ENCODE assay signal across 14 cellular contexts in genomic region chrX:107571296-107571998, GRCh38. TPM values are rescaled to one million over a fixed set of nuclear protein-coding genes. Genes with fewer than 3 reads are reported as not detected.
DNase-seq lines count a peak whose midpoint lies in the region; ATAC-seq and TF ChIP-seq lines count a peak whose summit lies in the region.
"Had no signal": no experiment of that assay in that cellular context is flagged by ENCODE, and none has a peak within 500 bp of the region (broad histone marks: within the 10 kb centered on the region; RNA-seq: fewer than 3 reads in every experiment).

No MANE protein-coding gene starts in this region.

- no peak overlapping the region for H2BK5ac ChIP-seq in trophoblast cell (ENCODE audit: low read depth, low read length, poor library complexity)

- H3K18ac ChIP-seq in trophoblast cell (ENCODE audit: low read length): no peak overlapping the region

- no peaks in the 10 kb centered on the region for H4K20me1 ChIP-seq in PC-3 (ENCODE audit: low read length)

- TF ChIP-seq CTCF in PC-3 (conservative IDR thresholded peaks at IDR 0.05; ENCODE audit: low read depth, low read length): no peak
- TF ChIP-seq CTCF in Caco-2 (IDR thresholded peaks at IDR 0.05; ENCODE audit: insufficient read depth in 1 of 2, low read depth in 1 of 2, low read length in 1 of 2, severe bottlenecking in 1 of 2, unreplicated experiment in 1 of 2): no peak

- no peaks in the 10 kb centered on the region for H3K4me1 Mint-ChIP-seq in Caco-2 (ENCODE audit: low read depth, unreplicated experiment)

- no CpG with 5 or more reads among the region's 9 CpGs for WGBS in trophoblast cell (ENCODE audit: extremely low coverage, insufficient coverage, insufficient read length)

- H3K14ac ChIP-seq in trophoblast cell (ENCODE audit: low read length): peak overlapping the region; percentile 56

- no peak overlapping the region for H3K27ac Mint-ChIP-seq in Caco-2 (ENCODE audit: unreplicated experiment)

- H3K27ac ChIP-seq in PC-3 (ENCODE audit: low read length) (peak overlapping the region; percentile 95), trophoblast cell (ENCODE audit: low read depth, low read length) (peak overlapping the region; percentile 79)
- H3K27ac ChIP-seq: esophagus muscularis mucosa, vagina had no signal

- no peaks in the 10 kb centered on the region for H3F3A ChIP-seq in PC-3 (ENCODE audit: low read length, unreplicated experiment)

- no peak overlapping the region for H4K12ac ChIP-seq in trophoblast cell (ENCODE audit: low read depth, low read length)

- DNase-seq in G401 (ENCODE audit: low spot score) (peak; percentile 54), PC-3 (peak; percentile 88), epidermal melanocyte (ENCODE audit: insufficient read length, low spot score) (peak; percentile 44), trophoblast cell (peak; percentile 73 to 76), Caco-2 (no peak), NCI-H748 (lab: John Stamatoyannopoulos, UW; ENCODE audit: unreplicated experiment) (no peak), NCI-H345 treated with DMSO at 0.1 percent for 48 hours (lab: John Stamatoyannopoulos, UW; ENCODE audit: unreplicated experiment) (no peak)
- DNase-seq: activated naive CD4-positive, alpha-beta T cell; NCI-H345; stimulated activated CD4-positive, alpha-beta T cell treated with anti-CD3 and anti-CD28 coated beads, Interleukin-4, amount 100 ng/mL, for 4 hours; T1000 had no signal

- H3K27me3 ChIP-seq in PC-3 (ENCODE audit: low read length) (no peaks in the 10 kb centered on the region), trophoblast cell (ENCODE audit: insufficient read depth, low read length) (no peaks in the 10 kb centered on the region), Caco-2 (replicated peaks; ENCODE audit: control insufficient read depth, insufficient read depth, low read length) (no peaks in the 10 kb centered on the region)
- H3K27me3 ChIP-seq: vagina had no signal

- H3K9me3 ChIP-seq in PC-3 (ENCODE audit: low read length): 0 out of 2 replicates have a peak, but pooled peaks cover 3% of the 10 kb centered on the region
- no peaks in the 10 kb centered on the region for H3K9me3 ChIP-seq in trophoblast cell (ENCODE audit: insufficient read depth, low read depth, low read length)
- no peaks in the 10 kb centered on the region for H3K9me3 ChIP-seq in Caco-2
- H3K9me3 ChIP-seq: esophagus muscularis mucosa, vagina had no signal

- H3K4me3 ChIP-seq in PC-3 (ENCODE audit: low read length): peak overlapping the region; percentile 28; the same call in 1 of the 2 replicates
- no peak overlapping the region for H3K4me3 ChIP-seq in trophoblast cell (ENCODE audit: low read depth, low read length)
- no peak overlapping the region for H3K4me3 ChIP-seq in Caco-2 (ENCODE audit: low read depth, low read length)
- H3K4me3 ChIP-seq: esophagus muscularis mucosa, vagina had no signal

- peaks cover 4% of the 10 kb centered on the region for H3K79me1 ChIP-seq in trophoblast cell (ENCODE audit: low read length)

- in situ Hi-C loops in G401 (cut with HindIII; ENCODE audit: low sequenced_read_pairs): no loop called here

- no peak overlapping the region for H4K91ac ChIP-seq in trophoblast cell (ENCODE audit: low read depth, low read length)

- H3K36me3 ChIP-seq in PC-3 (ENCODE audit: low read depth, low read length): no peaks in the 10 kb centered on the region
- no peaks in the 10 kb centered on the region for H3K36me3 ChIP-seq in trophoblast cell (ENCODE audit: control insufficient read depth in 1 of 2, insufficient read depth in 2 of 2, low read length in 2 of 2)
- H3K36me3 ChIP-seq in Caco-2 (ENCODE audit: control insufficient read depth, insufficient read depth, low read length): no peaks in the 10 kb centered on the region
- H3K36me3 ChIP-seq: esophagus muscularis mucosa, vagina had no signal

- H3K9ac ChIP-seq in PC-3 (ENCODE audit: low read length): peak overlapping the region; percentile 59; the same call in 1 of the 2 replicates
- H3K9ac ChIP-seq in trophoblast cell (ENCODE audit: low read length): no peak overlapping the region

- peaks cover 5% of the 10 kb centered on the region for H3K36me3 Mint-ChIP-seq in Caco-2 (ENCODE audit: insufficient read depth, unreplicated experiment)

- no peaks in the 10 kb centered on the region for H3K9me3 Mint-ChIP-seq in Caco-2 (ENCODE audit: unreplicated experiment)

- H3K79me2 ChIP-seq in PC-3 (ENCODE audit: low read length) (no peaks in the 10 kb centered on the region), trophoblast cell (ENCODE audit: control insufficient read depth, insufficient read depth, low read length, poor library complexity) (no peaks in the 10 kb centered on the region)

- H3K4me2 ChIP-seq in PC-3 (ENCODE audit: low read length) (peak overlapping the region; percentile 61), trophoblast cell (ENCODE audit: low read length) (no peak overlapping the region)

- POLR2A ChIA-PET in PC-3 (lab: Charles Lee; ENCODE audit: unreplicated experiment) (interaction anchor here (0.6 to 1.3 kb wide), 3 partner anchors 57 to 460 kb away, joined by 3 to 11 read pairs (median 4); partner anchors contain the start of gene PRPS1), Caco-2 (lab: Charles Lee) (no interaction called here)

- no peak overlapping the region for H3K23ac ChIP-seq in trophoblast cell (ENCODE audit: low read length)

- intact Hi-C loops in PC-3 (cut with micrococcal nuclease) (loop anchor here (1.0 kb wide), 1 partner anchor 57 kb away; the partner anchor contains the start of gene PRPS1), Caco-2 (cut with micrococcal nuclease; ENCODE audit: unreplicated experiment) (no loop called here)

- no peaks in the 10 kb centered on the region for H3K9me2 ChIP-seq in PC-3 (replicated peaks; ENCODE audit: low read length)

- H3K27me3 Mint-ChIP-seq in Caco-2 (ENCODE audit: insufficient read depth, unreplicated experiment): peaks cover 3% of the 10 kb centered on the region

- H2BK120ac ChIP-seq in trophoblast cell (ENCODE audit: insufficient read depth, low read length, poor library complexity): peak overlapping the region; percentile 76

- H4K8ac ChIP-seq in trophoblast cell (ENCODE audit: low read depth, low read length): peak overlapping the region; percentile 47

- peak overlapping the region; percentile 76 for H2BK12ac ChIP-seq in trophoblast cell (ENCODE audit: low read length)

- H3K4me3 Mint-ChIP-seq in Caco-2 (ENCODE audit: unreplicated experiment): no peak overlapping the region

- no peak overlapping the region for H2AK5ac ChIP-seq in trophoblast cell (ENCODE audit: low read length)

- BruUV-seq in PC-3 (replicated peaks; lab: Mats Ljungman, UMichigan) (no TSS peak), Caco-2 (replicated peaks; lab: Mats Ljungman, UMichigan) (no TSS peak)

- H2AFZ ChIP-seq in PC-3 (ENCODE audit: low read length) (no peak overlapping the region), trophoblast cell (ENCODE audit: insufficient read depth, low read length, poor library complexity) (no peak overlapping the region)

- no peak overlapping the region for H3K4ac ChIP-seq in trophoblast cell (ENCODE audit: low read depth, low read length)

- H3K4me1 ChIP-seq in PC-3 (ENCODE audit: insufficient read depth, low read length): peaks cover 40% of the 10 kb centered on the region
- peaks cover 2 to 15% of the 10 kb centered on the region in 2 experiments for H3K4me1 ChIP-seq in trophoblast cell (ENCODE audit: control insufficient read depth in 1 of 2, insufficient read depth in 2 of 2, low read length in 2 of 2)
- H3K4me1 ChIP-seq in Caco-2: no peaks in the 10 kb centered on the region
- H3K4me1 ChIP-seq: esophagus muscularis mucosa, vagina had no signal

- ATAC-seq in PC-3 (peak; percentile 86), HG03097 (IDR thresholded peaks at IDR 0.05; ENCODE audit: low FRiP score, unreplicated experiment) (no peak)

- CTCF ChIA-PET in PC-3 (lab: Charles Lee) (interaction anchor here (0.7 kb wide), 1 partner anchor 33 kb away, joined by 5 read pairs; no protein-coding TSS in a partner anchor), Caco-2 (lab: Charles Lee) (no interaction called here)

RNA-seq across cellular contexts. Expression of gene PRPS1, which starts 56.9 kb away (rescaled TPM):
- 99.8 and 113 TPM in 2 replicates for total RNA-seq in G401 (2014; rRNA removed; shearing (Covaris generic))
- total RNA-seq in PC-3 (2014; rRNA removed) (57.0 and 70.8 TPM in 2 replicates), Caco-2 (2022) (30.0 and 34.3 TPM in 2 replicates)
- polyA plus RNA-seq in trophoblast cell (2013): 12.3 and 13.8 TPM in 2 replicates

Comparison
In these comparisons a context has a peak if more than half of its experiments do, and no peak if none do; other contexts are left out.
1. DNase-seq: peak in G401 (single experiment), PC-3 (single experiment), epidermal melanocyte (single experiment) and trophoblast cell (2 of 2); none in Caco-2 (0 of 2), NCI-H748 (single experiment) and NCI-H345 treated with DMSO at 0.1 percent for 48 hours (single experiment).